22 cellular contexts compared by ENCODE assay signal in genomic region chr21:20729376-20729775, GRCh38.
"Had no signal": no experiment of that assay in that cellular context is flagged by ENCODE, and none has a peak within 500 bp of the region (broad histone marks: within the 10 kb centered on the region; RNA-seq: fewer than 3 reads in every experiment).

No MANE protein-coding gene starts in this region.

- DNase-seq: activated CD4-positive, alpha-beta T cell treated with anti-CD3 and anti-CD28 coated beads, Interleukin-2, amount 50 U/mL, for 1 hour; activated CD4-positive, CD25-positive, alpha-beta regulatory T cell treated with anti-CD3 and anti-CD28 coated beads, Interleukin-2, amount 50 U/mL, for 72 hours; activated CD8-positive, alpha-beta T cell treated with anti-CD3 and anti-CD28 coated beads, Interleukin-2, amount 10 ng/mL, durations not matched to agents 7 days and 5 days; activated gamma-delta T cell treated with Interleukin-2 at 50 U/mL for 16 hours; aorta; dermis blood vessel endothelial cell; effector CD8-positive, alpha-beta T cell; gastrocnemius medialis; hippocampal formation; mesenchymal stem cell; nephron progenitor cell; nucleus accumbens; stimulated activated CD4-positive, alpha-beta T cell treated with anti-CD3 and anti-CD28 coated beads, Interleukin-12 subunit alpha, Interleukin-12 subunit beta, amount 100 ng/mL, for 4 hours; stimulated activated CD4-positive, alpha-beta T cell treated with anti-CD3 and anti-CD28 coated beads, Interleukin-4, amount 100 ng/mL, for 4 hours; stimulated activated naive CD8-positive, alpha-beta T cell treated with anti-CD3 and anti-CD28 coated beads, Interleukin-15, Interleukin-2, amounts not matched to agents 100 U/mL and 50 U/mL, for 24 hours; T-helper 1 cell; thyroid gland; WERI-Rb-1 had no signal

- H3K27me3 ChIP-seq: gastrocnemius medialis, thyroid gland had no signal

- FAIRE-seq: islet of Langerhans, TTC549 had no signal

- H3K4me3 ChIP-seq: gastrocnemius medialis, thyroid gland had no signal

- H3K27ac ChIP-seq: gastrocnemius medialis, parathyroid adenoma, thyroid gland, WERI-Rb-1 had no signal

- H3K36me3 ChIP-seq: gastrocnemius medialis, thyroid gland, WERI-Rb-1 had no signal

- ATAC-seq: activated CD8-positive, alpha-beta T cell treated with anti-CD3 and anti-CD28 coated beads, Interleukin-2, amount 10 ng/mL, durations not matched to agents 7 days and 5 days; gastrocnemius medialis; left cardiac atrium; stimulated activated naive CD8-positive, alpha-beta T cell treated with anti-CD3 and anti-CD28 coated beads, Interleukin-15, Interleukin-2, amounts not matched to agents 100 U/mL and 50 U/mL, for 24 hours had no signal
